ENCODE assay signal across 31 cellular contexts in genomic region chr4:66028668-66029067, GRCh38.
"Had no signal": no experiment of that assay in that cellular context is flagged by ENCODE, and none has a peak within 500 bp of the region (broad histone marks: within the 10 kb centered on the region; RNA-seq: fewer than 3 reads in every experiment).

No MANE protein-coding gene starts in this region.

- H3K27me3 ChIP-seq: adrenal gland, ascending aorta, body of pancreas, brain microvascular endothelial cell, breast epithelium, cardiac muscle cell had no signal

- FAIRE-seq: astrocyte, bronchial epithelial cell had no signal

- H3K36me3 ChIP-seq: adrenal gland, ascending aorta, brain microvascular endothelial cell, breast epithelium, cardiac muscle cell had no signal

- DNase-seq: activated effector memory CD4-positive, alpha-beta T cell treated with anti-CD3 and anti-CD28 coated beads, Interleukin-2, amount 50 U/mL, for 16 hours; activated effector memory CD4-positive, alpha-beta T cell treated with Interleukin-2 at 50 U/mL for 16 hours; activated gamma-delta T cell; activated gamma-delta T cell treated with Interleukin-2 at 50 U/mL for 16 hours; activated naive CD4-positive, alpha-beta T cell; activated naive CD4-positive, alpha-beta T cell treated with anti-CD3 and anti-CD28 coated beads for 36 hours; activated naive CD4-positive, alpha-beta T cell treated with anti-CD3 and anti-CD28 coated beads, Interleukin-2, amount 10 ng/mL, durations not matched to agents 7 days and 5 days; activated naive CD4-positive, alpha-beta T cell treated with anti-CD3 and anti-CD28 coated beads, Interleukin-2, amount 50 U/mL, for 16 hours; activated naive CD4-positive, alpha-beta T cell treated with Interleukin-2 at 50 U/mL for 16 hours; activated naive CD8-positive, alpha-beta T cell treated with anti-CD3 and anti-CD28 coated beads for 36 hours; activated naive CD8-positive, alpha-beta T cell treated with anti-CD3 and anti-CD28 coated beads, Interleukin-2, amount 10 ng/mL, durations not matched to agents 7 days and 5 days; activated naive CD8-positive, alpha-beta T cell treated with anti-CD3 and anti-CD28 coated beads, Interleukin-2, amount 50 U/mL, for 24 hours; activated T-cell treated with anti-CD3 and anti-CD28 coated beads, Interleukin-2, amount 50 U/mL, for 24 hours; activated T-cell treated with anti-CD3 and anti-CD28 coated beads, Interleukin-2, amount 50 U/mL, for 4 hours; activated T-cell treated with anti-CD3 and anti-CD28 coated beads, Interleukin-2, amount 50 U/mL, for 48 hours; activated T-cell treated with anti-CD3 and anti-CD28 coated beads, Interleukin-2, amount 50 U/mL, for 72 hours; adrenal gland; amniotic stem cell; amygdala; anterior cingulate cortex; aorta; body of pancreas; brain microvascular endothelial cell; caudate nucleus; central memory CD4-positive, alpha-beta T cell; cerebellar nuclear complex had no signal

- H3K4me3 ChIP-seq: adrenal gland, ascending aorta, body of pancreas, breast epithelium, cardiac muscle cell had no signal

- H3K27ac ChIP-seq: adrenal gland, ascending aorta, body of pancreas, brain microvascular endothelial cell, breast epithelium, cardiac muscle cell had no signal

- H3K9me3 ChIP-seq: adrenal gland, ascending aorta, body of pancreas had no signal
